In the genomic region with DNA sequence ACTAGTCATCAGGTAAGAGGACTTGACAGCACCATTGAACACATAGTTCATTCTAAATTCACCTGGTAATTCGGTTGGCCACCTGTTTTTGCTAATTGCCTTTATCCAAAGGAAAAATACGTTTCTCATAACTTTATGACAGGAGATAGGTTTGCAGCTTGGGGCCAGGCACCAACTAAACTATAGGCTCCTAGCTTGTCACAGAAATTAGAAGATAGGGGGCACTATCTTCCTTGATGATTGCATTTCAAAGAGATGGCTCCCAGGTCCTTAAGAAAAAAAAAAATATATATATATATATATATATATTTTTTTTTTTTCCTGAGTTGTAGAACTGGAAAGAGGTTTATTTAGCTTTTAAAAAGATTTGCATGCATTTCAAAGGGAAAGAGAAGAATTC, we compare ENCODE assay signal across 29 cellular contexts.
A peak's percentile ranks its signal among the peaks of the same experiment; 100 is the strongest.
DNase-seq lines count a peak whose midpoint lies in the region; ATAC-seq and TF ChIP-seq lines count a peak whose summit lies in the region.
"Had no signal": no experiment of that assay in that cellular context is flagged by ENCODE, and none has a peak within 500 bp of the region (broad histone marks: within the 10 kb centered on the region; RNA-seq: fewer than 3 reads in every experiment).

No MANE protein-coding gene starts in this region.

- H3K56ac ChIP-seq in H9 (ENCODE audit: insufficient read length, low read depth, low read length) = no peak overlapping the region

- no peak overlapping the region for H4K91ac ChIP-seq in H9 (ENCODE audit: insufficient read length, low read depth, low read length)

- H4K5ac ChIP-seq in H9 (ENCODE audit: insufficient read length, low read depth, low read length) = no peak overlapping the region

- WGBS in H9 (ENCODE audit: extremely low coverage, insufficient read length, low lambda C conversion rate) = no CpG with 5 or more reads among the region's 2 CpGs

- H3K27ac ChIP-seq in H9 (ENCODE audit: insufficient read length, low read depth, low read length) = no peak overlapping the region
- no peak overlapping the region for H3K27ac ChIP-seq in PC-9
- no peak overlapping the region for H3K27ac ChIP-seq in foreskin keratinocyte
- H3K27ac ChIP-seq: A549, adrenal gland, brain microvascular endothelial cell, esophagus squamous epithelium, gastrocnemius medialis, hepatocyte, HL-60, parathyroid adenoma, Peyer's patch, spleen had no signal

- no peak for ATAC-seq in foreskin keratinocyte
- ATAC-seq: A549; effector memory CD8-positive, alpha-beta T cell; gastrocnemius medialis; natural killer cell treated with Interleukin-12 subunit alpha and Interleukin-12 subunit beta and Interleukin-15 and Interleukin-18, amount 100 ng/mL, for 72 hours; right cardiac atrium; stimulated activated memory B cell treated with anti-CD40 and anti-IgM and Interleukin-4, amounts not matched to agents 10 μg/mL and 1 μg/mL and 100 μg/mL, for 72 hours had no signal

- peak; percentile 23; the same call in 1 of the 2 replicates for TF ChIP-seq CTCF in BE2C (IDR thresholded peaks at IDR 0.05; ENCODE audit: low read depth, low read length)
- TF ChIP-seq CTCF in H9 (conservative IDR thresholded peaks at IDR 0.05) = peak; percentile 49
- TF ChIP-seq CTCF in PC-9 (conservative IDR thresholded peaks at IDR 0.05) = 0 out of 2 replicates have a peak, but pooled peaks have one; percentile 20
- peak; percentile 29 for TF ChIP-seq CTCF in foreskin keratinocyte (conservative IDR thresholded peaks at IDR 0.05)
- no peak for TF ChIP-seq CTCF in nephron progenitor cell (IDR thresholded peaks at IDR 0.05)

- H3K4me3 Mint-ChIP-seq in H9 = no peak overlapping the region
- no peak overlapping the region for H3K4me3 Mint-ChIP-seq in nephron progenitor cell
- H3K4me3 Mint-ChIP-seq: activated CD4-positive, alpha-beta T cell treated with anti-CD3 and anti-CD28 coated beads, Interleukin-2, amount 10 ng/mL, durations not matched to agents 7 days and 5 days; effector memory CD8-positive, alpha-beta T cell; natural killer cell treated with Interleukin-12 subunit alpha and Interleukin-12 subunit beta and Interleukin-15 and Interleukin-18, amount 100 ng/mL, for 72 hours; stimulated activated memory B cell treated with anti-CD40 and anti-IgM and Interleukin-4, amounts not matched to agents 10 μg/mL and 1 μg/mL and 100 μg/mL, for 72 hours had no signal

- H3K36me3 ChIP-seq in BE2C (no peaks in the 10 kb centered on the region), PC-9 (ENCODE audit: low read depth) (no peaks in the 10 kb centered on the region)
- H3K36me3 ChIP-seq: adrenal gland, brain microvascular endothelial cell, esophagus squamous epithelium, gastrocnemius medialis, Peyer's patch, spleen had no signal

- H3K27me3 ChIP-seq in BE2C (no peaks in the 10 kb centered on the region), H9 (ENCODE audit: insufficient read depth, low read length) (no peaks in the 10 kb centered on the region), PC-9 (ENCODE audit: insufficient read depth, low read depth) (no peaks in the 10 kb centered on the region), foreskin keratinocyte (no peaks in the 10 kb centered on the region)
- H3K27me3 ChIP-seq: adrenal gland, brain microvascular endothelial cell, esophagus squamous epithelium, gastrocnemius medialis, hepatocyte, Peyer's patch, spleen had no signal

- H3K79me2 ChIP-seq in H9 (ENCODE audit: insufficient read depth, low read length) (no peaks in the 10 kb centered on the region), PC-9 (ENCODE audit: low read depth) (no peaks in the 10 kb centered on the region)
- H3K79me2 ChIP-seq: hepatocyte, parathyroid adenoma had no signal

- no peaks in the 10 kb centered on the region for H3K4me1 Mint-ChIP-seq in H9
- H3K4me1 Mint-ChIP-seq in nephron progenitor cell = no peaks in the 10 kb centered on the region
- H3K4me1 Mint-ChIP-seq: activated CD4-positive, alpha-beta T cell treated with anti-CD3 and anti-CD28 coated beads, Interleukin-2, amount 10 ng/mL, durations not matched to agents 7 days and 5 days; stimulated activated memory B cell treated with anti-CD40 and anti-IgM and Interleukin-4, amounts not matched to agents 10 μg/mL and 1 μg/mL and 100 μg/mL, for 72 hours had no signal

- no TSS peak for BruUV-seq in PC-9 (replicated peaks; lab: Mats Ljungman, UMichigan)

- CTCF ChIA-PET in PC-9 (lab: Charles Lee) = no interaction called here

- no peaks in the 10 kb centered on the region for H3K27me3 Mint-ChIP-seq in H9 (ENCODE audit: low read depth)
- H3K27me3 Mint-ChIP-seq in nephron progenitor cell (ENCODE audit: low read depth, poor library complexity) = no peaks in the 10 kb centered on the region
- H3K27me3 Mint-ChIP-seq: activated CD4-positive, alpha-beta T cell treated with anti-CD3 and anti-CD28 coated beads, Interleukin-2, amount 10 ng/mL, durations not matched to agents 7 days and 5 days; effector memory CD8-positive, alpha-beta T cell; natural killer cell treated with Interleukin-12 subunit alpha and Interleukin-12 subunit beta and Interleukin-15 and Interleukin-18, amount 100 ng/mL, for 72 hours; stimulated activated memory B cell treated with anti-CD40 and anti-IgM and Interleukin-4, amounts not matched to agents 10 μg/mL and 1 μg/mL and 100 μg/mL, for 72 hours had no signal

- intact Hi-C loops in PC-9 (cut with micrococcal nuclease; ENCODE audit: unreplicated experiment) = no loop called here

- H3K4me2 ChIP-seq in H9 (ENCODE audit: insufficient read depth, insufficient read length, low read length) (no peak overlapping the region), PC-9 (no peak overlapping the region)
- H3K4me2 ChIP-seq: A549, hepatocyte had no signal

- no peak overlapping the region for H3K18ac ChIP-seq in H9 (ENCODE audit: insufficient read length, low read depth, low read length)

- H3K9me3 ChIP-seq in BE2C = no peaks in the 10 kb centered on the region
- no peaks in the 10 kb centered on the region for H3K9me3 ChIP-seq in H9 (ENCODE audit: control insufficient read depth, low read depth, low read length)
- H3K9me3 ChIP-seq in PC-9 (ENCODE audit: insufficient read depth, low read depth) = no peaks in the 10 kb centered on the region
- H3K9me3 ChIP-seq: A549, adrenal gland, esophagus squamous epithelium, gastrocnemius medialis, Peyer's patch had no signal

- H3K79me1 ChIP-seq in H9 (ENCODE audit: insufficient read depth, low read depth, low read length, poor library complexity, severe bottlenecking) = no peaks in the 10 kb centered on the region

- H2AFZ ChIP-seq in H9 (ENCODE audit: low read length) = no peak overlapping the region
- H2AFZ ChIP-seq in PC-9 = no peak overlapping the region
- H2AFZ ChIP-seq: hepatocyte, parathyroid adenoma had no signal

- no peak overlapping the region for H3K4ac ChIP-seq in H9 (ENCODE audit: low read depth, low read length)

- H2BK5ac ChIP-seq in H9 (ENCODE audit: insufficient read length, low read length) = no peak overlapping the region

- POLR2A ChIA-PET in PC-9 (lab: Charles Lee; ENCODE audit: unreplicated experiment) = no interaction called here

- H4K20me1 ChIP-seq in H9 (ENCODE audit: control insufficient read depth, insufficient read depth, insufficient read length) (no peaks in the 10 kb centered on the region), PC-9 (ENCODE audit: insufficient read depth) (no peaks in the 10 kb centered on the region)

- H2BK20ac ChIP-seq in H9 (ENCODE audit: low read depth, low read length, poor library complexity, severe bottlenecking) = no peak overlapping the region

- H3K9me2 ChIP-seq in PC-9 (ENCODE audit: insufficient read depth) = no peaks in the 10 kb centered on the region

- H3K27ac Mint-ChIP-seq in H9 (no peak overlapping the region), nephron progenitor cell (no peak overlapping the region)
- H3K27ac Mint-ChIP-seq: activated CD4-positive, alpha-beta T cell treated with anti-CD3 and anti-CD28 coated beads, Interleukin-2, amount 10 ng/mL, durations not matched to agents 7 days and 5 days; effector memory CD8-positive, alpha-beta T cell; natural killer cell treated with Interleukin-12 subunit alpha and Interleukin-12 subunit beta and Interleukin-15 and Interleukin-18, amount 100 ng/mL, for 72 hours; stimulated activated memory B cell treated with anti-CD40 and anti-IgM and Interleukin-4, amounts not matched to agents 10 μg/mL and 1 μg/mL and 100 μg/mL, for 72 hours had no signal

- H3T11ph ChIP-seq in H9 (ENCODE audit: low read length) = no peak overlapping the region

- H3K9ac ChIP-seq in H9 (ENCODE audit: extremely low read depth, insufficient read length, low read length) = no peak overlapping the region
- H3K9ac ChIP-seq: parathyroid adenoma had no signal

- no peak overlapping the region for H3K14ac ChIP-seq in H9 (ENCODE audit: insufficient read depth, low read length)

- H2AK5ac ChIP-seq in H9 (ENCODE audit: insufficient read length, low read length) = no peak overlapping the region

- H3K4me1 ChIP-seq in BE2C (no peaks in the 10 kb centered on the region), H9 (ENCODE audit: insufficient read depth, low read length) (no peaks in the 10 kb centered on the region), PC-9 (replicated peaks; ENCODE audit: insufficient read depth) (no peaks in the 10 kb centered on the region), foreskin keratinocyte (peaks cover 2% of the 10 kb centered on the region)
- H3K4me1 ChIP-seq: A549, adrenal gland, esophagus squamous epithelium, gastrocnemius medialis, parathyroid adenoma, Peyer's patch, spleen had no signal

- peaks cover 0 to 2% (median 0%) of the 10 kb centered on the region in 3 experiments; a peak in 1 of 7 replicates for H3K36me3 Mint-ChIP-seq in H9 (ENCODE audit: insufficient read depth in 1 of 3, low read depth in 3 of 3)
- no peaks in the 10 kb centered on the region for H3K36me3 Mint-ChIP-seq in nephron progenitor cell (ENCODE audit: low read depth)
- H3K36me3 Mint-ChIP-seq: stimulated activated memory B cell treated with anti-CD40 and anti-IgM and Interleukin-4, amounts not matched to agents 10 μg/mL and 1 μg/mL and 100 μg/mL, for 72 hours had no signal

- no peak overlapping the region for H4K8ac ChIP-seq in H9 (replicated peaks; ENCODE audit: insufficient read length, low read depth, low read length)

- H2BK120ac ChIP-seq in H9 (ENCODE audit: low read depth, low read length, poor library complexity, severe bottlenecking) = no peak overlapping the region

- no peaks in the 10 kb centered on the region for H3F3A ChIP-seq in PC-9 (ENCODE audit: insufficient read depth, low read depth)

- H3K23ac ChIP-seq in H9 (ENCODE audit: insufficient read length, low read depth, low read length) = no peak overlapping the region

- no peak for DNase-seq in BE2C
- no peak for DNase-seq in H9
- no peak for DNase-seq in PC-9
- DNase-seq in foreskin keratinocyte = no peak
- DNase-seq in NCI-H1930 (lab: John Stamatoyannopoulos, UW) = no peak
- no peak for DNase-seq in stimulated activated naive CD4-positive, alpha-beta T cell (lab: John Stamatoyannopoulos, UW)
- DNase-seq in COLO668 (lab: John Stamatoyannopoulos, UW; ENCODE audit: unreplicated experiment) = no peak
- DNase-seq in nephron progenitor cell = no peak
- DNase-seq: activated CD4-positive, alpha-beta T cell treated with anti-CD3 and anti-CD28 coated beads, Interleukin-2, amount 10 ng/mL, durations not matched to agents 7 days and 5 days; activated naive CD4-positive, alpha-beta T cell treated with Interleukin-2 at 50 U/mL for 16 hours; activated T-cell treated with anti-CD3 and anti-CD28 coated beads, Interleukin-2, amount 50 U/mL, for 48 hours; adrenal gland; brain microvascular endothelial cell; effector memory CD8-positive, alpha-beta T cell; EL; esophagus squamous epithelium; gastrocnemius medialis; NCI-H2107; NCI-H446; Peyer's patch; right cardiac atrium; spleen; stimulated activated CD4-positive, alpha-beta T cell treated with anti-CD3 and anti-CD28 coated beads, Interleukin-2, amount 100 ng/mL, for 48 hours had no signal

- no peak overlapping the region for H2BK12ac ChIP-seq in H9 (ENCODE audit: insufficient read length, low read depth, low read length)

- H3K9me3 Mint-ChIP-seq in H9 (no peaks in the 10 kb centered on the region; a peak in 1 of 5 replicates), nephron progenitor cell (no peaks in the 10 kb centered on the region)
- H3K9me3 Mint-ChIP-seq: activated CD4-positive, alpha-beta T cell treated with anti-CD3 and anti-CD28 coated beads, Interleukin-2, amount 10 ng/mL, durations not matched to agents 7 days and 5 days; stimulated activated memory B cell treated with anti-CD40 and anti-IgM and Interleukin-4, amounts not matched to agents 10 μg/mL and 1 μg/mL and 100 μg/mL, for 72 hours had no signal

- H2BK15ac ChIP-seq in H9 (ENCODE audit: low read depth, low read length) = no peak overlapping the region

- H3K23me2 ChIP-seq in H9 (ENCODE audit: insufficient read length, low read depth, low read length, poor library complexity, severe bottlenecking) = no peaks in the 10 kb centered on the region

- H3K4me3 ChIP-seq in BE2C (ENCODE audit: low read depth, low read length) (no peak overlapping the region), PC-9 (no peak overlapping the region)
- H3K4me3 ChIP-seq: A549, adrenal gland, esophagus squamous epithelium, gastrocnemius medialis, hepatocyte, Peyer's patch, spleen had no signal
